ENCODE assay signal across 19 cellular contexts in genomic region chr15:41948499-41948898, GRCh38. TPM values are rescaled to one million over a fixed set of nuclear protein-coding genes. Genes with fewer than 3 reads are reported as not detected.
A peak's percentile ranks its signal among the peaks of the same experiment; 100 is the strongest.
DNase-seq lines count a peak whose midpoint lies in the region; ATAC-seq and TF ChIP-seq lines count a peak whose summit lies in the region.
"Had no signal": no experiment of that assay in that cellular context is flagged by ENCODE, and none has a peak within 500 bp of the region (broad histone marks: within the 10 kb centered on the region; RNA-seq: fewer than 3 reads in every experiment).

No MANE protein-coding gene starts in this region.

- H3K27me3 ChIP-seq in endodermal cell (ENCODE audit: control insufficient read depth, insufficient read depth, low read length, poor library complexity, severe bottlenecking) (no peaks in the 10 kb centered on the region), right atrium auricular region (no peaks in the 10 kb centered on the region), psoas muscle (ENCODE audit: insufficient read depth in 3 of 3, low read length in 2 of 3) (no peaks in the 10 kb centered on the region)

- peaks cover 7% of the 10 kb centered on the region for H3K4me1 ChIP-seq in endodermal cell (ENCODE audit: control insufficient read depth, insufficient read depth, low read length)
- peaks cover 0 to 89% of the 10 kb centered on the region in 2 donors for H3K4me1 ChIP-seq in right atrium auricular region
- peaks cover 3% of the 10 kb centered on the region for H3K4me1 ChIP-seq in psoas muscle

- no peak overlapping the region for H3K9ac ChIP-seq in endodermal cell (ENCODE audit: extremely low read depth, low read length, poor library complexity, severe bottlenecking)
- H3K9ac ChIP-seq: KMS-11 had no signal

- H3K36me3 Mint-ChIP-seq in CD14-positive monocyte (peaks cover 66 to 80% of the 10 kb centered on the region in 2 donors), endodermal cell (ENCODE audit: low read depth) (peaks cover 15% of the 10 kb centered on the region)

- H3K27me3 Mint-ChIP-seq in CD14-positive monocyte (ENCODE audit: low read depth in 3 of 3) (peaks cover 0 to 2% (median 0%) of the 10 kb centered on the region in 3 donors), endodermal cell (ENCODE audit: insufficient read depth) (no peaks in the 10 kb centered on the region)
- H3K27me3 Mint-ChIP-seq: CD4-positive, alpha-beta T cell had no signal

- H3K9me3 Mint-ChIP-seq in CD14-positive monocyte (peaks cover 0 to 2% (median 0%) of the 10 kb centered on the region in 7 donors), endodermal cell (no peaks in the 10 kb centered on the region)
- H3K9me3 Mint-ChIP-seq: CD4-positive, alpha-beta T cell had no signal

- 88 to 96% methylated on average over 1 to 3 of the region's 3 CpGs for WGBS in endodermal cell (ENCODE audit: insufficient coverage in 1 of 2, insufficient read length in 1 of 2), 2 experiments
- WGBS in psoas muscle, 3 donors = 68 to 74% (median 71%) methylated on average over 3 of the region's 3 CpGs

- H3K27ac ChIP-seq in endodermal cell (ENCODE audit: low read depth, low read length) (no peak overlapping the region), right atrium auricular region (peak overlapping the region; percentile 70 to 78), psoas muscle (no peak overlapping the region)
- H3K27ac ChIP-seq: A549, KMS-11, PC-9 had no signal

- H3K4me3 Mint-ChIP-seq in CD14-positive monocyte = no peak overlapping the region
- no peak overlapping the region for H3K4me3 Mint-ChIP-seq in endodermal cell
- H3K4me3 Mint-ChIP-seq: CD4-positive, alpha-beta T cell had no signal

- intact Hi-C loops in CD14-positive monocyte (cut with micrococcal nuclease) (no loop called here), psoas muscle (cut with DNase I) (no loop called here)

- no peak overlapping the region for H3K4me3 ChIP-seq in endodermal cell (ENCODE audit: low read length)
- no peak overlapping the region for H3K4me3 ChIP-seq in right atrium auricular region
- H3K4me3 ChIP-seq in psoas muscle = no peak overlapping the region
- H3K4me3 ChIP-seq: A549, PC-9 had no signal

- H3K27ac Mint-ChIP-seq in CD14-positive monocyte (peak overlapping the region in 2 of 7 donors; percentile 60 to 70), endodermal cell (no peak overlapping the region)
- H3K27ac Mint-ChIP-seq: CD4-positive, alpha-beta T cell had no signal

- peaks cover 18% of the 10 kb centered on the region for H3K4me1 Mint-ChIP-seq in CD14-positive monocyte
- peaks cover 7% of the 10 kb centered on the region for H3K4me1 Mint-ChIP-seq in endodermal cell

- H3K9me3 ChIP-seq in endodermal cell (ENCODE audit: control insufficient read depth, low read length) = no peaks in the 10 kb centered on the region
- no peaks in the 10 kb centered on the region for H3K9me3 ChIP-seq in right atrium auricular region
- H3K9me3 ChIP-seq in psoas muscle = no peaks in the 10 kb centered on the region
- H3K9me3 ChIP-seq: A549 had no signal

- TF ChIP-seq CTCF in CD14-positive monocyte (IDR thresholded peaks at IDR 0.05) (no peak), endodermal cell (conservative IDR thresholded peaks at IDR 0.05) (no peak), right atrium auricular region (IDR thresholded peaks at IDR 0.05) (no peak), psoas muscle (IDR thresholded peaks at IDR 0.05) (no peak)

- ATAC-seq in psoas muscle (peak in 2 of 4 donors; percentile 41 to 59), GM21576 (IDR thresholded peaks at IDR 0.05; ENCODE audit: unreplicated experiment) (no peak), GM21619 (IDR thresholded peaks at IDR 0.05; ENCODE audit: unreplicated experiment) (no peak)
- ATAC-seq: A549 had no signal

- H3K36me3 ChIP-seq in endodermal cell (ENCODE audit: control insufficient read depth, insufficient read depth, low read length) (peaks cover 25% of the 10 kb centered on the region), right atrium auricular region (peaks cover 18% of the 10 kb centered on the region), psoas muscle (ENCODE audit: insufficient read depth in 1 of 2, low read depth in 1 of 2) (peaks cover 0 to 6% of the 10 kb centered on the region in 2 donors)

- peak; percentile 5 for DNase-seq in CD14-positive monocyte (ENCODE audit: low spot score)
- peak; percentile 6 for DNase-seq in endodermal cell
- DNase-seq in right atrium auricular region (ENCODE audit: low spot score) = no peak
- peak; percentile 53 to 79 for DNase-seq in psoas muscle
- no peak for DNase-seq in NCI-H446 (lab: John Stamatoyannopoulos, UW)
- no peak for DNase-seq in DMS114 treated with DMSO at 0.1 percent for 48 hours (lab: John Stamatoyannopoulos, UW; ENCODE audit: unreplicated experiment)
- DNase-seq: AML-193; CD4-positive, alpha-beta T cell; DMS79 treated with DMSO at 0.1 percent for 48 hours; H7; NCI-H1092; NCI-H1694; NCI-H748 treated with DMSO at 0.1 percent for 48 hours; SHP77 treated with DMSO at 0.1 percent for 48 hours had no signal

RNA-seq across cellular contexts. Expression of gene EHD4, which starts 23.9 kb away (rescaled TPM):
- polyA plus RNA-seq in CD14-positive monocyte = 10 to 100 TPM; 14.2 to 16.0 TPM
- total RNA-seq in endodermal cell = 10 to 100 TPM; 16.9 to 17.3 TPM
- polyA plus RNA-seq in endodermal cell (2013, experiment 1 of 2) = 6.8 TPM
- 7.0 TPM for polyA plus RNA-seq in endodermal cell (2013, experiment 2 of 2)
- 10 to 100 TPM; 22.2 to 26.3 TPM for total RNA-seq in right atrium auricular region
- 1 to 10 TPM; 5.3 to 9.6 (median 6.3) TPM for total RNA-seq in psoas muscle
- polyA plus RNA-seq in psoas muscle = 1 to 10 TPM; 1.7 to 4.8 (median 2.2) TPM

RNA-seq across cellular contexts. Expression of gene SPTBN5, which starts 54.6 kb away (rescaled TPM):
- polyA plus RNA-seq in CD14-positive monocyte (not detected), psoas muscle (under 1 TPM; 0.10 to 0.29 (median 0.13) TPM)
- total RNA-seq in endodermal cell (1 to 10 TPM; 2.0 to 2.8 TPM), right atrium auricular region (1 to 10 TPM in 1 of 2 donors, under 1 TPM in 1; 0.63 to 1.3 TPM), psoas muscle (under 1 TPM; 0.15 to 0.47 (median 0.29) TPM)
- polyA plus RNA-seq in endodermal cell (2013, experiment 1 of 2) = 0.25 TPM
- 0.29 TPM for polyA plus RNA-seq in endodermal cell (2013, experiment 2 of 2)

Comparison
In these comparisons a context has a peak if more than half of its experiments do, and no peak if none do; other contexts are left out.
1. DNase-seq: peak in CD14-positive monocyte (single experiment), endodermal cell (single experiment) and psoas muscle (2 of 2); none in right atrium auricular region (single experiment), NCI-H446 (0 of 2) and DMS114 treated with DMSO at 0.1 percent for 48 hours (single experiment).
2. H3K27ac ChIP-seq: peak in right atrium auricular region (2 of 2); none in endodermal cell (single experiment) and psoas muscle (single experiment).